In genomic region chr6:26122402-26122792, GRCh38 we compare ENCODE assay signal across 7 cellular contexts. TPM values are rescaled to one million over a fixed set of nuclear protein-coding genes. Genes with fewer than 3 reads are reported as not detected.
DNase-seq lines count a peak whose midpoint lies in the region.

No MANE protein-coding gene starts in this region.

- no peaks in the 10 kb centered on the region for H3K4me1 ChIP-seq in ectodermal cell (ENCODE audit: control insufficient read depth, insufficient read depth, low read length)
- peaks cover 9% of the 10 kb centered on the region for H3K4me1 ChIP-seq in neuron (ENCODE audit: insufficient read depth, low read length)

- H2AFZ ChIP-seq in neuron (ENCODE audit: low read depth, low read length), result peak overlapping the region; percentile 5

- H3K9me3 ChIP-seq in ectodermal cell (ENCODE audit: control insufficient read depth, low read length), result no peaks in the 10 kb centered on the region
- H3K9me3 ChIP-seq in neuron (ENCODE audit: low read length), result no peaks in the 10 kb centered on the region

- 46 to 53% methylated on average over 6 of the region's 6 CpGs for WGBS in ectodermal cell, 2 experiments

- no peak for DNase-seq in H7
- DNase-seq in RPMI8226, result peak; percentile 58
- DNase-seq in NCI-H2107 treated with DMSO at 0.1 percent for 48 hours (lab: John Stamatoyannopoulos, UW; ENCODE audit: unreplicated experiment), result no peak
- no peak for DNase-seq in AG20443 (ENCODE audit: low spot score)
- DNase-seq in effector CD4-positive, alpha-beta T cell, result no peak

- H3K27me3 ChIP-seq in H7 (ENCODE audit: control insufficient read depth, insufficient read depth, low read length) (no peaks in the 10 kb centered on the region), ectodermal cell (ENCODE audit: control insufficient read depth, insufficient read depth, low read length, poor library complexity, severe bottlenecking) (no peaks in the 10 kb centered on the region), neuron (ENCODE audit: insufficient read depth, low read length) (no peaks in the 10 kb centered on the region)

- H3K4me3 ChIP-seq in H7 (ENCODE audit: insufficient read depth, low read depth, low read length) (peak overlapping the region; percentile 79), ectodermal cell (ENCODE audit: insufficient read depth, low read depth, low read length) (peak overlapping the region; percentile 85), neuron (ENCODE audit: low read length) (peak overlapping the region; percentile 98)

- no peaks in the 10 kb centered on the region for H3K36me3 ChIP-seq in H7 (replicated peaks; ENCODE audit: control insufficient read depth, insufficient read depth, low read length)
- no peaks in the 10 kb centered on the region for H3K36me3 ChIP-seq in ectodermal cell (ENCODE audit: control insufficient read depth, insufficient read depth, low read length)
- H3K36me3 ChIP-seq in neuron (ENCODE audit: insufficient read depth, low read length), result no peaks in the 10 kb centered on the region

- H3K27ac ChIP-seq in ectodermal cell (ENCODE audit: insufficient read depth, low read depth, low read length, poor library complexity, severe bottlenecking), result peak overlapping the region; percentile 89

RNA-seq across cellular contexts. Expression of gene HFE, which starts 35.2 kb away (rescaled TPM):
- 0.38 and 0.81 TPM in 2 replicates for total RNA-seq in H7 (2014; rRNA removed; shearing (Covaris generic))
- polyA plus RNA-seq in ectodermal cell (2013, experiment 1 of 4), result 0.78 TPM
- polyA plus RNA-seq in ectodermal cell (2013, experiment 2 of 4), result 0.92 TPM
- polyA plus RNA-seq in ectodermal cell (2013, experiment 3 of 4), result 0.85 TPM
- 0.93 TPM for polyA plus RNA-seq in ectodermal cell (2013, experiment 4 of 4)
